ENCODE assay signal across 2 cellular contexts in the genomic region with DNA sequence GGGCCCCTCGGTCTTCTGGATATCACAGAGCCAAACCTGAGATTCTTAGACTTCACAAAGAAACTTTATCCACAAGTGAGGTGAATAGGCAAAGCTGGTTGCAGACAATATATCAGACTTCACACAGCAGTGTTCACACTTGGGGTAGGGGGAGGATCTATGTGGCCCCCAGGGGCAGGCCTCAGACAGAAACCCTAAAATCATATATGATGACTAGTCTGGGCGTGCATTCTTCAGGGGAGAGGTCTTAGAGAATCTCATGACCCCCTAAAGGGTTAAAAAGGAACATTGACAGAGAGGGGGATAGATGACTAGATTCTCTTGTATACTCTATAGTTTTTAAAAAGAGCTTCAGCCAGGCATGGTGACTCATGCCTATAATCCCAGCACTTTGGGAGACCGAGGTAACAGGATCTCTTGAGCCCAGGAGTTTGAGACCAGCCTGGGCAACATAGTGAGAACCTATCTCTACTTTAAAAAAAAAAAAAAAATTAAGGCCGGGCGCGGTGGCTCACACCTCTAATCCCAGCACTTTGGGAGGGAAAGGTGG.
TF ChIP-seq lines count a peak whose summit lies in the region.

No MANE protein-coding gene starts in this region.

TF ChIP-seq in IMR-90, 13 proteins besides CTCF, POLR2A, EP300 and RAD21:
- TF ChIP-seq MAFK (IDR thresholded peaks at IDR 0.05; ENCODE audit: low read depth, low read length), result no peak
- TF ChIP-seq FOS (IDR thresholded peaks at IDR 0.05; ENCODE audit: low read depth, low read length), result peak; percentile 58; the same call in 1 of the 2 replicates

TF ChIP-seq in K562, 482 proteins besides CTCF, POLR2A, EP300 and RAD21:
- TF ChIP-seq, protein P1, sequence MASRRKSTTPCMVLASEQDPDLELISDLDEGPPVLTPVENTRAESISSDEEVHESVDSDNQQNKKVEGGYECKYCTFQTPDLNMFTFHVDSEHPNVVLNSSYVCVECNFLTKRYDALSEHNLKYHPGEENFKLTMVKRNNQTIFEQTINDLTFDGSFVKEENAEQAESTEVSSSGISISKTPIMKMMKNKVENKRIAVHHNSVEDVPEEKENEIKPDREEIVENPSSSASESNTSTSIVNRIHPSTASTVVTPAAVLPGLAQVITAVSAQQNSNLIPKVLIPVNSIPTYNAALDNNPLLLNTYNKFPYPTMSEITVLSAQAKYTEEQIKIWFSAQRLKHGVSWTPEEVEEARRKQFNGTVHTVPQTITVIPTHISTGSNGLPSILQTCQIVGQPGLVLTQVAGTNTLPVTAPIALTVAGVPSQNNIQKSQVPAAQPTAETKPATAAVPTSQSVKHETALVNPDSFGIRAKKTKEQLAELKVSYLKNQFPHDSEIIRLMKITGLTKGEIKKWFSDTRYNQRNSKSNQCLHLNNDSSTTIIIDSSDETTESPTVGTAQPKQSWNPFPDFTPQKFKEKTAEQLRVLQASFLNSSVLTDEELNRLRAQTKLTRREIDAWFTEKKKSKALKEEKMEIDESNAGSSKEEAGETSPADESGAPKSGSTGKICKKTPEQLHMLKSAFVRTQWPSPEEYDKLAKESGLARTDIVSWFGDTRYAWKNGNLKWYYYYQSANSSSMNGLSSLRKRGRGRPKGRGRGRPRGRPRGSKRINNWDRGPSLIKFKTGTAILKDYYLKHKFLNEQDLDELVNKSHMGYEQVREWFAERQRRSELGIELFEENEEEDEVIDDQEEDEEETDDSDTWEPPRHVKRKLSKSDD (conservative IDR thresholded peaks at IDR 0.05; ENCODE audit: low read length), result no peak
- TF ChIP-seq, protein P2, sequence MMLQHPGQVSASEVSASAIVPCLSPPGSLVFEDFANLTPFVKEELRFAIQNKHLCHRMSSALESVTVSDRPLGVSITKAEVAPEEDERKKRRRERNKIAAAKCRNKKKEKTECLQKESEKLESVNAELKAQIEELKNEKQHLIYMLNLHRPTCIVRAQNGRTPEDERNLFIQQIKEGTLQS (IDR thresholded peaks at IDR 0.05), result peak; percentile 46; the same call in 1 of the 2 replicates
- TF ChIP-seq, protein P2 (CRISPR knock-in tag; conservative IDR thresholded peaks at IDR 0.05), result no peak
- TF ChIP-seq RBBP5 (IDR thresholded peaks at IDR 0.05; ENCODE audit: borderline replicate concordance, insufficient read depth, low read length, poor library complexity, severe bottlenecking) (no peak), EGR1 (conservative IDR thresholded peaks at IDR 0.05) (peak; percentile 47; the same call in 1 of the 2 replicates), GATAD2B (IDR thresholded peaks at IDR 0.05; ENCODE audit: borderline replicate concordance) (no peak), HIVEP1 (CRISPR knock-in tag; IDR thresholded peaks at IDR 0.05) (no peak), ZKSCAN1 (IDR thresholded peaks at IDR 0.05; ENCODE audit: low read depth, low read length) (no peak), IRF2 (CRISPR knock-in tag; IDR thresholded peaks at IDR 0.05) (no peak)
- TF ChIP-seq, protein P3, sequence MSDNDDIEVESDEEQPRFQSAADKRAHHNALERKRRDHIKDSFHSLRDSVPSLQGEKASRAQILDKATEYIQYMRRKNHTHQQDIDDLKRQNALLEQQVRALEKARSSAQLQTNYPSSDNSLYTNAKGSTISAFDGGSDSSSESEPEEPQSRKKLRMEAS (CRISPR knock-in tag; IDR thresholded peaks at IDR 0.05), result no peak
- TF ChIP-seq, protein P4, sequence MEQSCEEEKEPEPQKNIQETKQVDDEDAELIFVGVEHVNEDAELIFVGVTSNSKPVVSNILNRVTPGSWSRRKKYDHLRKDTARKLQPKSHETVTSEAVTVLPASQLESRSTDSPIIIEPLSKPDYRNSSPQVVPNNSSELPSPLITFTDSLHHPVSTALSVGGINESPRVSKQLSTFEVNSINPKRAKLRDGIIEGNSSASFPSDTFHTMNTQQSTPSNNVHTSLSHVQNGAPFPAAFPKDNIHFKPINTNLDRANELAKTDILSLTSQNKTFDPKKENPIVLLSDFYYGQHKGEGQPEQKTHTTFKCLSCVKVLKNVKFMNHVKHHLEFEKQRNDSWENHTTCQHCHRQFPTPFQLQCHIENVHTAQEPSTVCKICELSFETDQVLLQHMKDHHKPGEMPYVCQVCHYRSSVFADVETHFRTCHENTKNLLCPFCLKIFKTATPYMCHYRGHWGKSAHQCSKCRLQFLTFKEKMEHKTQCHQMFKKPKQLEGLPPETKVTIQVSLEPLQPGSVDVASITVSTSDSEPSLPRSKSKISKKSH (CRISPR knock-in tag; IDR thresholded peaks at IDR 0.05), result no peak
- TF ChIP-seq, protein P5, sequence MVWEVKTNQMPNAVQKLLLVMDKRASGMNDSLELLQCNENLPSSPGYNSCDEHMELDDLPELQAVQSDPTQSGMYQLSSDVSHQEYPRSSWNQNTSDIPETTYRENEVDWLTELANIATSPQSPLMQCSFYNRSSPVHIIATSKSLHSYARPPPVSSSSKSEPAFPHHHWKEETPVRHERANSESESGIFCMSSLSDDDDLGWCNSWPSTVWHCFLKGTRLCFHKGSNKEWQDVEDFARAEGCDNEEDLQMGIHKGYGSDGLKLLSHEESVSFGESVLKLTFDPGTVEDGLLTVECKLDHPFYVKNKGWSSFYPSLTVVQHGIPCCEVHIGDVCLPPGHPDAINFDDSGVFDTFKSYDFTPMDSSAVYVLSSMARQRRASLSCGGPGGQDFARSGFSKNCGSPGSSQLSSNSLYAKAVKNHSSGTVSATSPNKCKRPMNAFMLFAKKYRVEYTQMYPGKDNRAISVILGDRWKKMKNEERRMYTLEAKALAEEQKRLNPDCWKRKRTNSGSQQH (CRISPR knock-in tag; IDR thresholded peaks at IDR 0.05), result no peak
- TF ChIP-seq, protein P6, sequence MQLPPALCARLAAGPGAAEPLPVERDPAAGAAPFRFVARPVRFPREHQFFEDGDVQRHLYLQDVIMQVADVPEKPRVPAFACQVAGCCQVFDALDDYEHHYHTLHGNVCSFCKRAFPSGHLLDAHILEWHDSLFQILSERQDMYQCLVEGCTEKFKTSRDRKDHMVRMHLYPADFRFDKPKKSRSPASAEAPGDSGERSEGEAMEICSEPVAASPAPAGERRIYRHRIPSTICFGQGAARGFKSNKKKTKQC (CRISPR knock-in tag; IDR thresholded peaks at IDR 0.05), result no peak
